ENCODE assay signal across 13 cellular contexts in the genomic region with DNA sequence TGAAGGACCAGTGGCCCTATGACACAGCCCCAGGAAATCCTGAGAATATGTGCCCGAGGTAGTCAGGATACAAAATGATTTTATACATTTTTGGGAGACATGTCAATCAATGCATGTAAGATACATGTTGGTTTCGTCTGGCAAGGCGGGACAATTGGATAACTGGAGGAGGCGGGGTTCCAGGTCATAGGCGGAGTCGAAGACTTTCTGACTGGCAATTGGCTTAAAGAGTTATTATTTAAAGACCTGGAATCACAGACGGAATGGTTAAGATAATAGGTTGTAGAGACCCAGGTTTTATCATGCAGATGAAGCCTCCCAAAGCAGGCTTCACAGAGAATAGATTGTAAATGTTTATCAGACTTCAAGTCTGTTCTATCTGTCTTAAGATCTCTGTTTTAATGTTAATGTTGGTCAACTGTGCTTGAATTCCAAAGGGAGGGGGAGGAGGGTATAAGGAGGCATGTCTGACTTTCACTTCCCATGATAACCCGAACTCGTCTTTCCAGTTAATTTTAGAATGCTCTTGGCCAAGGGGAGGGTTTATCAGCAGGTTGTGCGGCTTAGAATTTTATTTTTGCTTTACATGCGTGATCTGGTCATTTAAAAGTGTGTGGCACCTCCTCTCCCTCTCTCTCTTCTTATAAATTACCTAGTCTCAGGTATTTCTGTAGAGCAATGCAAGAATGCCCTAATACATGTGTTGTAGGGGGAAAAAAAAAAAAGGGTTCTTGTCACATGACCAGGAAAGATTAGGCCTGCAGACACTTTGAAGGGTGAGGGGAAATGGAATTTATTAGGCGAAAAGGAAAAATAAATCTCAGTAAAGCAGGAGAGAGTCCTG.
DNase-seq lines count a peak whose midpoint lies in the region; ATAC-seq and TF ChIP-seq lines count a peak whose summit lies in the region.
"Had no signal": no experiment of that assay in that cellular context is flagged by ENCODE, and none has a peak within 500 bp of the region (broad histone marks: within the 10 kb centered on the region; RNA-seq: fewer than 3 reads in every experiment).

No MANE protein-coding gene starts in this region.

- no peak overlapping the region for H3K4me3 ChIP-seq in RWPE2 (ENCODE audit: severe bottlenecking)
- H3K4me3 ChIP-seq in smooth muscle cell: no peak overlapping the region

- no peaks in the 10 kb centered on the region for H3K27me3 ChIP-seq in RWPE2 (ENCODE audit: insufficient read depth, poor library complexity, severe bottlenecking)
- H3K27me3 ChIP-seq in smooth muscle cell (ENCODE audit: low read depth): no peaks in the 10 kb centered on the region

- ATAC-seq in RWPE2 (ENCODE audit: low read depth) (peak; percentile 74), HG02763 (IDR thresholded peaks at IDR 0.05; ENCODE audit: unreplicated experiment) (no peak)
- no peak for ATAC-seq in activated CD4-positive, CD25-positive, alpha-beta regulatory T cell treated with anti-CD3 and anti-CD28 coated beads, Interleukin-2, amount 50 U/mL, for 24 hours
- ATAC-seq: activated T-helper 17 cell treated with anti-CD3 and anti-CD28 coated beads, Interleukin-2, amount 50 U/mL, for 72 hours; T-helper 17 cell had no signal

- WGBS in smooth muscle cell (ENCODE audit: low lambda C conversion rate): 20% methylated on average over 12 of the region's 12 CpGs

- peak overlapping the region; percentile 64 for H2AFZ ChIP-seq in smooth muscle cell (ENCODE audit: low read depth)

- no peak overlapping the region for H3K9ac ChIP-seq in smooth muscle cell (ENCODE audit: low read depth)

- DNase-seq in SIG-M5 treated with dmso at 0.1 percent for 504 hours (lab: John Stamatoyannopoulos, UW; ENCODE audit: unreplicated experiment): peak; percentile 83
- no peak for DNase-seq in SIG-M5 (lab: John Stamatoyannopoulos, UW)
- no peak for DNase-seq in RWPE2 (ENCODE audit: low spot score)
- peak; percentile 59 for DNase-seq in iPS-NIHi11 (ENCODE audit: low spot score)
- DNase-seq in smooth muscle cell (lab: John Stamatoyannopoulos, UW; ENCODE audit: unreplicated experiment): no peak
- DNase-seq in C1 segment of cervical spinal cord (lab: John Stamatoyannopoulos, UW): no peak
- DNase-seq: 8988T, COR-L47, NCI-H2081, T-helper 17 cell had no signal

- no peaks in the 10 kb centered on the region for H3K79me2 ChIP-seq in smooth muscle cell (ENCODE audit: low read depth)

- H3K27ac ChIP-seq in RWPE2 (ENCODE audit: poor library complexity, severe bottlenecking) (peak overlapping the region; percentile 0), smooth muscle cell (ENCODE audit: low read depth) (peak overlapping the region; percentile 67)

- peaks cover 11% of the 10 kb centered on the region for H3F3A ChIP-seq in smooth muscle cell (ENCODE audit: low read depth)

- peak overlapping the region; percentile 73 for H3K4me2 ChIP-seq in smooth muscle cell

- no peaks in the 10 kb centered on the region for H4K20me1 ChIP-seq in smooth muscle cell (ENCODE audit: low read depth)

- TF ChIP-seq CTCF in RWPE2 (IDR thresholded peaks at IDR 0.05; ENCODE audit: poor library complexity, severe bottlenecking) (no peak), smooth muscle cell (IDR thresholded peaks at IDR 0.05; ENCODE audit: borderline replicate concordance, insufficient read depth, poor library complexity, severe bottlenecking) (no peak)

- H3K9me3 ChIP-seq in RWPE2 (ENCODE audit: severe bottlenecking): peaks cover 4% of the 10 kb centered on the region
- H3K9me3 ChIP-seq in smooth muscle cell (replicated peaks; ENCODE audit: low read depth): no peaks in the 10 kb centered on the region

- H3K4me1 ChIP-seq in RWPE2 (ENCODE audit: insufficient read depth, poor library complexity, severe bottlenecking): peaks cover 15% of the 10 kb centered on the region
- H3K4me1 ChIP-seq in smooth muscle cell (ENCODE audit: low read depth): peaks cover 14% of the 10 kb centered on the region

- H3K36me3 ChIP-seq in RWPE2 (ENCODE audit: low read depth): no peaks in the 10 kb centered on the region
- H3K36me3 ChIP-seq in smooth muscle cell (ENCODE audit: low read depth): no peaks in the 10 kb centered on the region

Comparison
In these comparisons a context has a peak if more than half of its experiments do, and no peak if none do; other contexts are left out.
1. DNase-seq: peak in SIG-M5 treated with dmso at 0.1 percent for 504 hours (single experiment) and iPS-NIHi11 (single experiment); none in SIG-M5 (single experiment), RWPE2 (single experiment), smooth muscle cell (single experiment) and C1 segment of cervical spinal cord (0 of 14).